Comparison of ENCODE assay signal across 8 cellular contexts in the genomic region with DNA sequence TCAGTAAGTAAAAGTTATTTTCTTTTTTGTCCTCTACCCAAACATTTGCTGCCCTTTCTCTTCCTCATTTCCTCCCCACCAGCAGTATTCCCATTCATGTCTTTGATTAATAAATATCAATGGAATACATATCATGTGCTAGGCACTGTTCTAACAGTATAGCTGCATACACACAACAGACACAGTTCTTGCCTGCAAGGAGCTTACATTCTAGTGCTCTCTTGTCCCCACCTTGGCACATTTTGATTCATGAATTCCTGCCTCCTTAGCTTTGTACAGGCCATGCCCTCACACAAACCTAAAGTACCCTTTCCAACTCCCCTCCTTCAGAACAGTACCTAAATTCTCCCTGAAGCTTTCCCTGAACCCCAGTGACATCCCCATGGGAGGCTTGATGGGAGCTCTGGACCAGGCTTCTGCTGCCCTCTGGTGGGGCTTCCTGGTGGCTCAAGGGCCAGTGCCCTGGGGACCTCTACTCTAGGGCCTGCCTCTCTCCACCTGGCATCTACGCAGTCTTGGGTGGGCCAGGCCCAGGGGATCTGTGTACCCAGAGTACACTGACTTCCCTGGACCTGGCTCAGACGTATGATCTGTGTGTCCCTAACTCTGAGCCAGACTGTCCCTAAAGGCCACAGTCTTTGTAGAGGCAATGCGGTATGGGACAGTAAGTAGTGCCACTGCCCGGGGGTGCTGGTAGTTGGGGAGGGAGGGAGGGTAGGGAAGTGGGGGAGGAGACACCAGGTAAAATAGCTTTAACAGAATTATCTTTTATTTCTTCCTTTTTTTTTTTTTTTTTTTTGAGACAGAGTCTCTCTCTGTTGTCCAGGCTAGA. TPM values are rescaled to one million over a fixed set of nuclear protein-coding genes. Genes with fewer than 3 reads are reported as not detected.
A peak's percentile ranks its signal among the peaks of the same experiment; 100 is the strongest.
DNase-seq lines count a peak whose midpoint lies in the region; ATAC-seq, FAIRE-seq and TF ChIP-seq lines count a peak whose summit lies in the region.

No MANE protein-coding gene starts in this region.

- no peaks in the 10 kb centered on the region for H3K4me1 ChIP-seq in liver (ENCODE audit: control insufficient read depth in 4 of 4, insufficient read depth in 4 of 4, low read length in 3 of 4)

- TF ChIP-seq CTCF in LNCaP clone FGC (IDR thresholded peaks at IDR 0.05; ENCODE audit: control insufficient read depth, extremely low read depth, insufficient read depth) (peak; percentile 76), chondrocyte (IDR thresholded peaks at IDR 0.05) (peak; percentile 89), liver (IDR thresholded peaks at IDR 0.05; ENCODE audit: low read depth, low read length, missing input control) (peak; percentile 80)

- no peak overlapping the region for H3K27ac Mint-ChIP-seq in T-helper 2 cell treated with Interferon-gamma antibody and Interleukin-4, amounts not matched to agents 5 μg/mL and 100 μg/mL, for 36 hours
- H3K27ac Mint-ChIP-seq in chondrocyte (ENCODE audit: unreplicated experiment): no peak overlapping the region
- H3K27ac Mint-ChIP-seq in stimulated activated memory B cell treated with anti-CD40 and anti-IgM and Interleukin-4, amounts not matched to agents 10 μg/mL and 1 μg/mL and 100 μg/mL, for 72 hours: no peak overlapping the region

- no peak overlapping the region for H3K4me3 Mint-ChIP-seq in T-helper 2 cell treated with Interferon-gamma antibody and Interleukin-4, amounts not matched to agents 5 μg/mL and 100 μg/mL, for 36 hours
- H3K4me3 Mint-ChIP-seq in chondrocyte (ENCODE audit: unreplicated experiment): no peak overlapping the region
- no peak overlapping the region for H3K4me3 Mint-ChIP-seq in stimulated activated memory B cell treated with anti-CD40 and anti-IgM and Interleukin-4, amounts not matched to agents 10 μg/mL and 1 μg/mL and 100 μg/mL, for 72 hours

- no peak overlapping the region for H3K27ac ChIP-seq in liver (ENCODE audit: low read depth in 1 of 2, low read length in 2 of 2)

- no peaks in the 10 kb centered on the region for H3K27me3 ChIP-seq in liver (ENCODE audit: control insufficient read depth in 4 of 4, insufficient read depth in 4 of 4, low read length in 3 of 4)

- H3K36me3 ChIP-seq in liver (ENCODE audit: control insufficient read depth in 4 of 4, insufficient read depth in 3 of 4, low read depth in 1 of 4, low read length in 3 of 4): no peaks in the 10 kb centered on the region

- H3K9ac ChIP-seq in liver (ENCODE audit: low read depth in 1 of 2, low read length in 2 of 2): no peak overlapping the region

- H3K9me3 Mint-ChIP-seq in T-helper 2 cell treated with Interferon-gamma antibody and Interleukin-4, amounts not matched to agents 5 μg/mL and 100 μg/mL, for 36 hours: no peaks in the 10 kb centered on the region
- H3K9me3 Mint-ChIP-seq in chondrocyte (ENCODE audit: low read depth): peaks cover 6% of the 10 kb centered on the region
- peaks cover 3% of the 10 kb centered on the region for H3K9me3 Mint-ChIP-seq in stimulated activated memory B cell treated with anti-CD40 and anti-IgM and Interleukin-4, amounts not matched to agents 10 μg/mL and 1 μg/mL and 100 μg/mL, for 72 hours

- 78% methylated on average over 4 of the region's 4 CpGs for WGBS in liver

- peaks cover 4% of the 10 kb centered on the region for H3K27me3 Mint-ChIP-seq in T-helper 2 cell treated with Interferon-gamma antibody and Interleukin-4, amounts not matched to agents 5 μg/mL and 100 μg/mL, for 36 hours (ENCODE audit: low read depth)
- H3K27me3 Mint-ChIP-seq in chondrocyte (ENCODE audit: low read depth): no peaks in the 10 kb centered on the region
- no peaks in the 10 kb centered on the region for H3K27me3 Mint-ChIP-seq in stimulated activated memory B cell treated with anti-CD40 and anti-IgM and Interleukin-4, amounts not matched to agents 10 μg/mL and 1 μg/mL and 100 μg/mL, for 72 hours

- H3K9me3 ChIP-seq in liver (ENCODE audit: control insufficient read depth in 4 of 4, low read length in 3 of 4): no peaks in the 10 kb centered on the region

- H3K4me1 Mint-ChIP-seq in T-helper 2 cell treated with Interferon-gamma antibody and Interleukin-4, amounts not matched to agents 5 μg/mL and 100 μg/mL, for 36 hours (ENCODE audit: low read depth): no peaks in the 10 kb centered on the region
- H3K4me1 Mint-ChIP-seq in chondrocyte (ENCODE audit: low read depth): no peaks in the 10 kb centered on the region
- H3K4me1 Mint-ChIP-seq in stimulated activated memory B cell treated with anti-CD40 and anti-IgM and Interleukin-4, amounts not matched to agents 10 μg/mL and 1 μg/mL and 100 μg/mL, for 72 hours: peaks cover 7% of the 10 kb centered on the region

- DNase-seq in Daoy (ENCODE audit: low read depth) (peak; percentile 58), LNCaP clone FGC (ENCODE audit: low read depth) (no peak), chondrocyte (ENCODE audit: low spot score) (no peak), urothelium cell line (ENCODE audit: low spot score) (no peak)
- peak; percentile 29 for DNase-seq in T-helper 2 cell treated with Interferon-gamma antibody and Interleukin-4, amounts not matched to agents 5 μg/mL and 100 μg/mL, for 36 hours (ENCODE audit: low spot score)

- TF ChIP-seq RAD21 in liver (IDR thresholded peaks at IDR 0.05): peak; percentile 97 to 98

- H3K36me3 Mint-ChIP-seq in T-helper 2 cell treated with Interferon-gamma antibody and Interleukin-4, amounts not matched to agents 5 μg/mL and 100 μg/mL, for 36 hours (ENCODE audit: low read depth): no peaks in the 10 kb centered on the region
- H3K36me3 Mint-ChIP-seq in chondrocyte (ENCODE audit: low read depth): peaks cover 3% of the 10 kb centered on the region
- H3K36me3 Mint-ChIP-seq in stimulated activated memory B cell treated with anti-CD40 and anti-IgM and Interleukin-4, amounts not matched to agents 10 μg/mL and 1 μg/mL and 100 μg/mL, for 72 hours: peaks cover 1% of the 10 kb centered on the region

- no peak overlapping the region for H3K4me3 ChIP-seq in LNCaP clone FGC (ENCODE audit: low read depth, low read length)
- no peak overlapping the region for H3K4me3 ChIP-seq in liver (ENCODE audit: low read depth in 1 of 3, low read length in 3 of 3)

- FAIRE-seq in urothelium cell line (lab: Jason Lieb, UNC): no peak

- ATAC-seq in GM19463 (IDR thresholded peaks at IDR 0.05; ENCODE audit: unreplicated experiment): peak; percentile 72
- ATAC-seq in stimulated activated memory B cell treated with anti-CD40 and anti-IgM and Interleukin-4, amounts not matched to agents 10 μg/mL and 1 μg/mL and 100 μg/mL, for 72 hours: peak; percentile 83

TF ChIP-seq in liver, 16 proteins besides CTCF, POLR2A, EP300 and RAD21:
- TF ChIP-seq GABPA (IDR thresholded peaks at IDR 0.05 in 1 of 2, conservative IDR thresholded peaks at IDR 0.05 in 1 of 2) (no peak), RXRA (IDR thresholded peaks at IDR 0.05) (peak in 1 of 2 donors; percentile 61)

RNA-seq across cellular contexts. Expression of gene RPS13, which starts 14.1 kb away (rescaled TPM):
- 1,387 and 1,496 TPM in 2 replicates for total RNA-seq in Daoy (2014; rRNA removed; shearing (Covaris generic))
- total RNA-seq in chondrocyte (633 to 798 TPM (median 644 TPM) in 3 replicates), liver (100 to 1,000 TPM; 237 to 446 TPM)
- 100 to 1,000 TPM; 497 to 638 TPM for polyA plus RNA-seq in liver

RNA-seq across cellular contexts. Expression of gene PLEKHA7, which starts 49.2 kb away (rescaled TPM):
- total RNA-seq in Daoy (2014; rRNA removed; shearing (Covaris generic)): 8.9 and 10.2 TPM in 2 replicates
- total RNA-seq in chondrocyte (0.92 to 6.1 TPM (median 1.8 TPM) in 3 replicates), liver (10 to 100 TPM in 1 of 2 donors, 1 to 10 TPM in 1; 6.1 to 28.8 TPM)
- polyA plus RNA-seq in liver: 1 to 10 TPM; 7.3 to 9.7 TPM

Comparison
In these comparisons a context has a peak if more than half of its experiments do, and no peak if none do; other contexts are left out.
1. DNase-seq: peak in Daoy (single experiment) and T-helper 2 cell treated with Interferon-gamma antibody and Interleukin-4, amounts not matched to agents 5 μg/mL and 100 μg/mL, for 36 hours (single experiment); none in LNCaP clone FGC (single experiment), chondrocyte (single experiment) and urothelium cell line (single experiment).
2. Peak in every context shown above with its lines, with median percentiles within 50 percentile points of each other: CTCF ChIP-seq.